ENCODE assay signal across 18 cellular contexts in genomic region chr1:8312235-8313218, GRCh38. TPM values are rescaled to one million over a fixed set of nuclear protein-coding genes. Genes with fewer than 3 reads are reported as not detected.
DNase-seq lines count a peak whose midpoint lies in the region; ATAC-seq, FAIRE-seq and TF ChIP-seq lines count a peak whose summit lies in the region.
"Had no signal": no experiment of that assay in that cellular context is flagged by ENCODE, and none has a peak within 500 bp of the region (broad histone marks: within the 10 kb centered on the region; RNA-seq: fewer than 3 reads in every experiment).

No MANE protein-coding gene starts in this region.

- H2BK12ac ChIP-seq in H1 (ENCODE audit: low read depth, low read length) = peak overlapping the region; percentile 78; the same call in 1 of the 2 replicates

- peak; percentile 28 for ATAC-seq in mucosa of descending colon
- no peak for ATAC-seq in activated CD4-positive, CD25-positive, alpha-beta regulatory T cell treated with anti-CD3 and anti-CD28 coated beads, Interleukin-2, amount 50 U/mL, for 24 hours
- ATAC-seq: activated CD8-positive, alpha-beta T cell treated with anti-CD3 and anti-CD28 coated beads for 36 hours had no signal

- peak overlapping the region; percentile 1; the same call in 1 of the 2 replicates for H3K27ac ChIP-seq in C4-2B
- H3K27ac ChIP-seq in H1 (ENCODE audit: low read depth, low read length) = no peak overlapping the region
- H3K27ac ChIP-seq in Karpas-422 (ENCODE audit: low read length) = no peak overlapping the region

- peak overlapping the region; percentile 53; the same call in 1 of the 2 replicates for H2BK15ac ChIP-seq in H1 (ENCODE audit: low read length)

- no peaks in the 10 kb centered on the region for H3K36me3 ChIP-seq in H1 (ENCODE audit: control insufficient read depth in 2 of 4, insufficient read depth in 4 of 4, low read length in 3 of 4)
- no peaks in the 10 kb centered on the region for H3K36me3 ChIP-seq in mucosa of descending colon (ENCODE audit: low read depth)
- H3K36me3 ChIP-seq in Karpas-422 (ENCODE audit: insufficient read depth, low read length) = no peaks in the 10 kb centered on the region
- H3K36me3 ChIP-seq in Caco-2 (ENCODE audit: control insufficient read depth, insufficient read depth, low read length) = no peaks in the 10 kb centered on the region

- H3K4me1 Mint-ChIP-seq in Caco-2 (ENCODE audit: low read depth, unreplicated experiment) = peaks cover 21% of the 10 kb centered on the region
- peaks cover 5% of the 10 kb centered on the region for H3K4me1 Mint-ChIP-seq in activated naive CD8-positive, alpha-beta T cell treated with anti-CD3 and anti-CD28 coated beads for 36 hours

- no peak for FAIRE-seq in H1 (lab: Jason Lieb, UNC)
- FAIRE-seq: endometrium, RCC 7860 had no signal

- H2AFZ ChIP-seq in H1 (ENCODE audit: low read length) (no peak overlapping the region), Karpas-422 (ENCODE audit: low read length) (no peak overlapping the region)

- peak overlapping the region; percentile 95; the same call in 1 of the 2 replicates for H2AK5ac ChIP-seq in H1 (ENCODE audit: low read depth, low read length)

- no peak for TF ChIP-seq CTCF in C4-2B (conservative IDR thresholded peaks at IDR 0.05)
- TF ChIP-seq CTCF in H1 (IDR thresholded peaks at IDR 0.05; ENCODE audit: control extremely low read depth in 1 of 3, insufficient read depth in 1 of 3, low read depth in 1 of 3, low read length in 3 of 3) = no peak
- no peak for TF ChIP-seq CTCF in mucosa of descending colon (IDR thresholded peaks at IDR 0.05)
- no peak for TF ChIP-seq CTCF in Caco-2 (IDR thresholded peaks at IDR 0.05; ENCODE audit: insufficient read depth in 1 of 2, low read depth in 1 of 2, low read length in 1 of 2, severe bottlenecking in 1 of 2, unreplicated experiment in 1 of 2)

- intact Hi-C loops in mucosa of descending colon (cut with DNase I, micrococcal nuclease) = loop anchor here (10.0 kb wide), 2 partner anchors 298 to 328 kb away; no protein-coding TSS in a partner anchor
- intact Hi-C loops in Caco-2 (cut with micrococcal nuclease; ENCODE audit: unreplicated experiment) = loop anchor here (10.0 kb wide), 1 partner anchor 128 kb away; no protein-coding TSS in a partner anchor

- no peaks in the 10 kb centered on the region for H3K9me3 Mint-ChIP-seq in Caco-2 (ENCODE audit: unreplicated experiment)
- no peaks in the 10 kb centered on the region for H3K9me3 Mint-ChIP-seq in activated naive CD8-positive, alpha-beta T cell treated with anti-CD3 and anti-CD28 coated beads for 36 hours
- H3K9me3 Mint-ChIP-seq: activated CD8-positive, alpha-beta T cell treated with anti-CD3 and anti-CD28 coated beads for 36 hours; activated T-helper 2 cell treated with anti-CD3 and anti-CD28 coated beads, Interferon-gamma antibody, Interleukin-2, Interleukin-4, amounts not matched to agents 10 μg/mL and 5 μg/mL and 100 μg/mL, durations not matched to agents 14 hours and 24 hours and 36 hours had no signal

- H2BK120ac ChIP-seq in H1 (replicated peaks; ENCODE audit: low read depth, low read length) = no peak overlapping the region

- TF ChIP-seq RAD21 in H1 (IDR thresholded peaks at IDR 0.05 in 1 of 2, conservative IDR thresholded peaks at IDR 0.05 in 1 of 2; ENCODE audit: low read depth in 2 of 2, low read length in 2 of 2) = no peak

- H2BK20ac ChIP-seq in H1 (ENCODE audit: low read length) = peak overlapping the region; percentile 44; the same call in 1 of the 2 replicates

- H3K36me3 Mint-ChIP-seq in Caco-2 (ENCODE audit: insufficient read depth, unreplicated experiment) = no peaks in the 10 kb centered on the region
- H3K36me3 Mint-ChIP-seq in activated naive CD8-positive, alpha-beta T cell treated with anti-CD3 and anti-CD28 coated beads for 36 hours = no peaks in the 10 kb centered on the region

- CTCF ChIA-PET in H1 (lab: Charles Lee; ENCODE audit: partially characterized antibody) (interaction anchor here (1.0 to 11.7 kb wide), 15 partner anchors 7 to 334 kb away, joined by 3 to 249 read pairs (median 19); no protein-coding TSS in a partner anchor), Caco-2 (lab: Charles Lee) (interaction anchor here (0.7 kb wide), 2 partner anchors 123 to 298 kb away, joined by 3 to 4 read pairs; no protein-coding TSS in a partner anchor)

- H3K4me3 ChIP-seq in H1 (ENCODE audit: extremely low read depth in 1 of 4, insufficient read depth in 2 of 4, low read depth in 3 of 4, low read length in 4 of 4) (no peak overlapping the region), mucosa of descending colon (no peak overlapping the region), Karpas-422 (ENCODE audit: low read length) (no peak overlapping the region), Caco-2 (ENCODE audit: low read depth, low read length) (no peak overlapping the region)
- H3K4me3 ChIP-seq: lung had no signal

- H3K56ac ChIP-seq in H1 (replicated peaks; ENCODE audit: insufficient read length, low read depth, low read length) = no peak overlapping the region

- WGBS in H1 (ENCODE audit: extremely low coverage in 1 of 2, insufficient coverage in 1 of 2, insufficient read length in 1 of 2, insufficient replicate concordance in 2 of 2, low coverage in 1 of 2, low lambda C conversion rate in 2 of 2, missing lambda C conversion rate in 1 of 2), 2 experiments = 94% methylated on average over 17 of the region's 17 CpGs; no CpG with 5 or more reads in 1 of the 2 experiments

- H4K8ac ChIP-seq in H1 (ENCODE audit: extremely low read depth, insufficient read depth, low read length) = no peak overlapping the region

- H4K20me1 ChIP-seq in H1 (replicated peaks in 1 of 2; ENCODE audit: control insufficient read depth in 1 of 2, insufficient read depth in 2 of 2, low read length in 2 of 2) (no peaks in the 10 kb centered on the region), Karpas-422 (ENCODE audit: insufficient read depth, low read depth, low read length) (no peaks in the 10 kb centered on the region)

- H3K9me3 ChIP-seq in H1 (ENCODE audit: insufficient read depth in 2 of 2, low read depth in 1 of 2, low read length in 1 of 2) (no peaks in the 10 kb centered on the region), mucosa of descending colon (no peaks in the 10 kb centered on the region), Karpas-422 (ENCODE audit: low read length) (no peaks in the 10 kb centered on the region), Caco-2 (no peaks in the 10 kb centered on the region)

- peak overlapping the region; percentile 41; the same call in 1 of the 2 replicates for H2BK5ac ChIP-seq in H1 (ENCODE audit: low read depth, low read length)

- H3K23me2 ChIP-seq in H1 (ENCODE audit: low read depth, low read length) = no peaks in the 10 kb centered on the region

- H3K27ac Mint-ChIP-seq in Caco-2 (ENCODE audit: unreplicated experiment) = no peak overlapping the region
- H3K27ac Mint-ChIP-seq in activated naive CD8-positive, alpha-beta T cell treated with anti-CD3 and anti-CD28 coated beads for 36 hours = no peak overlapping the region
- H3K27ac Mint-ChIP-seq: activated CD8-positive, alpha-beta T cell treated with anti-CD3 and anti-CD28 coated beads for 36 hours; activated T-helper 2 cell treated with anti-CD3 and anti-CD28 coated beads, Interferon-gamma antibody, Interleukin-2, Interleukin-4, amounts not matched to agents 10 μg/mL and 5 μg/mL and 100 μg/mL, durations not matched to agents 14 hours and 24 hours and 36 hours had no signal

- no peaks in the 10 kb centered on the region for H3K79me1 ChIP-seq in H1 (ENCODE audit: low read depth, low read length)

- H3K4me2 ChIP-seq in H1 (ENCODE audit: insufficient read depth in 1 of 2, low read depth in 2 of 2, low read length in 2 of 2) (no peak overlapping the region), Karpas-422 (ENCODE audit: low read depth, low read length, poor library complexity, severe bottlenecking) (no peak overlapping the region)

- no peaks in the 10 kb centered on the region for H3K9me2 ChIP-seq in Karpas-422 (replicated peaks; ENCODE audit: insufficient read depth, low read length)

- H3K27me3 ChIP-seq in H1 (replicated peaks in 1 of 4; ENCODE audit: control insufficient read depth in 3 of 4, extremely low read depth in 1 of 4, insufficient read depth in 3 of 4, low read length in 3 of 4) = peaks cover 0 to 12% (median 4%) of the 10 kb centered on the region in 4 experiments; a peak in 6 of 7 replicates
- H3K27me3 ChIP-seq in Karpas-422 (ENCODE audit: low read length) = no peaks in the 10 kb centered on the region
- H3K27me3 ChIP-seq in Caco-2 (replicated peaks; ENCODE audit: control insufficient read depth, insufficient read depth, low read length) = no peaks in the 10 kb centered on the region

- TF ChIP-seq POLR2A in H1 (IDR thresholded peaks at IDR 0.05; ENCODE audit: control extremely low read depth in 1 of 2, low read depth in 2 of 2, low read length in 2 of 2) = no peak

- H3K9ac ChIP-seq in H1 (replicated peaks in 1 of 4; ENCODE audit: extremely low read depth in 1 of 4, low read depth in 3 of 4, low read length in 3 of 4) = no peak overlapping the region
- no peak overlapping the region for H3K9ac ChIP-seq in Karpas-422 (ENCODE audit: low read length)

- no peak overlapping the region for H3K4ac ChIP-seq in H1 (replicated peaks; ENCODE audit: insufficient read length, low read depth, low read length)

- no peak overlapping the region for H4K5ac ChIP-seq in H1 (ENCODE audit: insufficient read length, low read depth, low read length)

- H3K23ac ChIP-seq in H1 (ENCODE audit: insufficient read length) = no peak overlapping the region

- no peak overlapping the region for H4K91ac ChIP-seq in H1 (replicated peaks; ENCODE audit: insufficient read length, low read length)

- TF ChIP-seq EP300 in H1 (IDR thresholded peaks at IDR 0.05; ENCODE audit: borderline replicate concordance in 1 of 2, low read depth in 2 of 2, low read length in 2 of 2) = no peak

- H3K14ac ChIP-seq in H1 (ENCODE audit: insufficient read length) = no peak overlapping the region

- H3K4me1 ChIP-seq in H1 (replicated peaks in 1 of 4; ENCODE audit: control insufficient read depth in 3 of 4, insufficient read depth in 4 of 4, low read length in 3 of 4) (peaks cover 0 to 13% (median 6%) of the 10 kb centered on the region in 4 experiments; a peak in 6 of 7 replicates), mucosa of descending colon (ENCODE audit: low read depth) (peaks cover under 1% of the 10 kb centered on the region), Karpas-422 (ENCODE audit: low read length) (no peaks in the 10 kb centered on the region), Caco-2 (peaks cover 13% of the 10 kb centered on the region; the same call in 1 of the 2 replicates)

- no peaks in the 10 kb centered on the region for H3K79me2 ChIP-seq in H1 (ENCODE audit: control insufficient read depth in 1 of 2, insufficient read depth in 2 of 2, low read length in 2 of 2)
- H3K79me2 ChIP-seq in Karpas-422 (ENCODE audit: low read length) = no peaks in the 10 kb centered on the region

- BruUV-seq in Caco-2 (replicated peaks; lab: Mats Ljungman, UMichigan) = no TSS peak

- H3K4me3 Mint-ChIP-seq in Caco-2 (ENCODE audit: unreplicated experiment) = no peak overlapping the region
- no peak overlapping the region for H3K4me3 Mint-ChIP-seq in activated naive CD8-positive, alpha-beta T cell treated with anti-CD3 and anti-CD28 coated beads for 36 hours
- H3K4me3 Mint-ChIP-seq: activated CD8-positive, alpha-beta T cell treated with anti-CD3 and anti-CD28 coated beads for 36 hours had no signal

- no peaks in the 10 kb centered on the region for H3K27me3 Mint-ChIP-seq in Caco-2 (ENCODE audit: insufficient read depth, unreplicated experiment)
- H3K27me3 Mint-ChIP-seq in activated naive CD8-positive, alpha-beta T cell treated with anti-CD3 and anti-CD28 coated beads for 36 hours = peaks cover 38% of the 10 kb centered on the region

- no peak overlapping the region for H3K18ac ChIP-seq in H1 (ENCODE audit: extremely low read depth, low read length)

- POLR2A ChIA-PET in H1 (lab: Charles Lee; ENCODE audit: partially characterized antibody) = interaction anchor here (1.8 kb wide), 1 partner anchor 285 kb away, joined by 12 read pairs; the partner anchor contains the start of gene ERRFI1
- POLR2A ChIA-PET in Caco-2 (lab: Charles Lee) = no interaction called here

- peak; percentile 66 for DNase-seq in NCI-H2196 (lab: John Stamatoyannopoulos, UW; ENCODE audit: unreplicated experiment)
- DNase-seq in H1 (ENCODE audit: low read depth in 1 of 2, low spot score in 2 of 2) = no peak
- no peak for DNase-seq in mucosa of descending colon
- no peak for DNase-seq in Karpas-422
- no peak for DNase-seq in Caco-2
- DNase-seq in activated naive CD8-positive, alpha-beta T cell treated with anti-CD3 and anti-CD28 coated beads for 36 hours = no peak
- DNase-seq: activated CD8-positive, alpha-beta T cell treated with anti-CD3 and anti-CD28 coated beads for 36 hours; H7; NCI-H1436 treated with DMSO at 0.1 percent for 48 hours; NCI-H774; retina; stimulated activated CD4-positive, alpha-beta T cell treated with anti-CD3 and anti-CD28 coated beads, Interleukin-1b, Interleukin-23, amount 100 ng/mL, for 48 hours had no signal

RNA-seq across cellular contexts. Expression of gene SLC45A1, which starts 5.4 kb away (rescaled TPM):
- 1.6 and 1.7 TPM in 2 replicates for total RNA-seq in H1 (2021; fragmentation: NEBNext Ultra II Directional; extraction: Animal tissue kit (Norgen Biotek cat#: 25700))
- 1.0 and 1.6 TPM in 2 replicates for polyA plus RNA-seq in H1 (2011; rRNA removed)
- 0.96 TPM for polyA plus RNA-seq in H1 (2011; cell fraction: cytosol; rRNA removed)
- 1.5 TPM for polyA plus RNA-seq in H1 (2011; cell fraction: nucleus; rRNA removed)
- polyA plus RNA-seq in H1 (2012, experiment 1 of 2) = 1.6 to 2.1 TPM (median 1.8 TPM) in 4 replicates
- 1.8 TPM for polyA plus RNA-seq in H1 (2012, experiment 2 of 2)
- 2.7 TPM for polyA plus RNA-seq in H1 (2013, experiment 1 of 2)
- 3.0 TPM for polyA plus RNA-seq in H1 (2013, experiment 2 of 2)
- polyA minus RNA-seq in H1 (2011; rRNA and poly(A)+ RNA removed) = 0.32 and 1.1 TPM in 2 replicates
- not detected for polyA minus RNA-seq in H1 (2011; cell fraction: cytosol; rRNA and poly(A)+ RNA removed)
- 1.2 TPM for polyA minus RNA-seq in H1 (2011; cell fraction: nucleus; rRNA and poly(A)+ RNA removed)
- 1 to 10 TPM in 1 of 3 donors, under 1 TPM in 1, not detected in 1; 0.55 to 3.9 TPM for total RNA-seq in mucosa of descending colon
- not detected in 2 replicates for total RNA-seq in Karpas-422 (2014; rRNA removed; shearing (Covaris generic); ENCODE audit: low replicate concordance)
- 0.41 and 0.44 TPM in 2 replicates for total RNA-seq in Caco-2 (2022)
- under 1 TPM; 0.12 to 0.28 TPM for total RNA-seq in activated naive CD8-positive, alpha-beta T cell treated with anti-CD3 and anti-CD28 coated beads for 36 hours
